ENCODE assay signal across 27 cellular contexts in the genomic region with DNA sequence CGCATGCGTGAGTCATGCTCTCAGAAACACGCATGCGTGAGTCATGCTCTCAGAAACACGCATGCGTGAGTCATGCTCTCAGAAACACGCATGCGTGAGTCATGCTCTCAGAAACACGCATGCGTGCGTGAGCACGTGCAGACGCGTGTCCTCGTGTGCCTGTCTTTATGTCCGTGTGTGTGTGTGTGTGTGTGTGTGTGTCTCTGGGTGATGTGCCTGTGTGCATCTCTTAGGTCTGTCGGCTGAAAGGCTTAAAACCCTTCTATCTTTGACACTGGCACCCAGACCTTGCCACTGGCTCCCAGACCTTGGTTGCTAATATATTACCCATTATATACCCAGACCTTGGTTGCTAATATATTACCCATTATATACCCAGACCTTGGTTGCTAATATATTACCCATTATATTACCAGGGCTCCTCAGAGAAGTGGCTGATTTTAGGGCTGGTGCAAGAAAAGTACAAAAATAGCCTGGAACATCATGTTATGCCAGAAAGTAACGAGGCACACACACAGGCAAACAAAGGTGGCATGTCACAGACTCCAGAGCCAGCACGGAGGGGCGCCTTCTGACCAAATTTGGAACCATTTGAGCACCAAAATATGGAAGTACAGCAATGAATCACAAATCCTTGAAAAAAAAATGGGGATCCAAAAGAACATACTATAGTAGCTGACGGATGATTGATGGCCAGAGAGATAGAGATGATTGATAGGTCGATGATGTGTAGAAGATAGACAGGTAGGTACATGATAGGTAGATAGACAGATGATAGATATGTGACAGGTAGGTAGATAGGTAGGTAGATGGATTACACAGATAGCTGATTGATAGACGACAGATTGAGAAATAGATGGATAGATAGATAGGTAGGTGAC. TPM values are rescaled to one million over a fixed set of nuclear protein-coding genes. Genes with fewer than 3 reads are reported as not detected.
DNase-seq lines count a peak whose midpoint lies in the region; ATAC-seq, FAIRE-seq and TF ChIP-seq lines count a peak whose summit lies in the region.
"Had no signal": no experiment of that assay in that cellular context is flagged by ENCODE, and none has a peak within 500 bp of the region (broad histone marks: within the 10 kb centered on the region; RNA-seq: fewer than 3 reads in every experiment).

No MANE protein-coding gene starts in this region.

- CTCF ChIA-PET in H1 (lab: Charles Lee; ENCODE audit: partially characterized antibody) (interaction anchor here (0.8 to 6.0 kb wide), 27 partner anchors 12 to 134 kb away, joined by 3 to 90 read pairs (median 5); a partner anchor contains a TSS), Caco-2 (lab: Charles Lee) (no interaction called here)

- H3K27me3 ChIP-seq in heart left ventricle = peaks cover 12 to 60% (median 39%) of the 10 kb centered on the region in 9 donors
- peaks cover 6 to 20% of the 10 kb centered on the region in 2 donors for H3K27me3 ChIP-seq in right atrium auricular region
- no peaks in the 10 kb centered on the region; a peak in 2 of 7 replicates for H3K27me3 ChIP-seq in H1 (replicated peaks in 1 of 4; ENCODE audit: control insufficient read depth in 3 of 4, extremely low read depth in 1 of 4, insufficient read depth in 3 of 4, low read length in 3 of 4)
- no peaks in the 10 kb centered on the region for H3K27me3 ChIP-seq in thoracic aorta (replicated peaks; ENCODE audit: insufficient read depth)
- no peaks in the 10 kb centered on the region for H3K27me3 ChIP-seq in Caco-2 (replicated peaks; ENCODE audit: control insufficient read depth, insufficient read depth, low read length)
- H3K27me3 ChIP-seq: ovary had no signal

- no peak overlapping the region for H3K9ac ChIP-seq in H1 (replicated peaks in 1 of 4; ENCODE audit: extremely low read depth in 1 of 4, low read depth in 3 of 4, low read length in 3 of 4)

- no peak overlapping the region for H4K91ac ChIP-seq in H1 (replicated peaks; ENCODE audit: insufficient read length, low read length)

- H3K4me3 ChIP-seq in heart left ventricle = no peak overlapping the region
- H3K4me3 ChIP-seq in right atrium auricular region = no peak overlapping the region
- H3K4me3 ChIP-seq in H1 (ENCODE audit: extremely low read depth in 1 of 4, insufficient read depth in 2 of 4, low read depth in 3 of 4, low read length in 4 of 4) = no peak overlapping the region
- peak overlapping the region; percentile 0 for H3K4me3 ChIP-seq in thoracic aorta
- no peak overlapping the region for H3K4me3 ChIP-seq in Caco-2 (ENCODE audit: low read depth, low read length)
- H3K4me3 ChIP-seq: lung, ovary, skin epidermis, suprapubic skin, vagina had no signal

- FAIRE-seq in RCC 7860 (lab: Jason Lieb, UNC) = no peak
- no peak for FAIRE-seq in H1 (lab: Jason Lieb, UNC)
- FAIRE-seq: A204.1, islet of Langerhans had no signal

- no peak overlapping the region for H3K14ac ChIP-seq in H1 (ENCODE audit: insufficient read length)

- peaks cover 2% of the 10 kb centered on the region; the same call in 1 of the 2 replicates for H3K23me2 ChIP-seq in H1 (ENCODE audit: low read depth, low read length)

- H3K9me3 Mint-ChIP-seq in Caco-2 (ENCODE audit: unreplicated experiment) = no peaks in the 10 kb centered on the region
- H3K9me3 Mint-ChIP-seq: natural killer cell had no signal

- no peaks in the 10 kb centered on the region for H3K4me1 Mint-ChIP-seq in Caco-2 (ENCODE audit: low read depth, unreplicated experiment)
- H3K4me1 Mint-ChIP-seq: activated CD8-positive, alpha-beta memory T cell treated with anti-CD3 and anti-CD28 coated beads, Interleukin-2, amount 10 ng/mL, durations not matched to agents 7 days and 5 days; activated naive CD8-positive, alpha-beta T cell treated with anti-CD3 and anti-CD28 coated beads, Interleukin-2, amount 10 ng/mL, durations not matched to agents 7 days and 5 days had no signal

- H3K4ac ChIP-seq in H1 (replicated peaks; ENCODE audit: insufficient read length, low read depth, low read length) = no peak overlapping the region

- POLR2A ChIA-PET in H1 (lab: Charles Lee; ENCODE audit: partially characterized antibody) (interaction anchor here (0.7 to 0.8 kb wide), 3 partner anchors 10 to 195 kb away, joined by 3 to 5 read pairs (median 4); no protein-coding TSS in a partner anchor), Caco-2 (lab: Charles Lee) (no interaction called here)

- H2AK5ac ChIP-seq in H1 (ENCODE audit: low read depth, low read length) = peak overlapping the region; percentile 97

- H2BK12ac ChIP-seq in H1 (ENCODE audit: low read depth, low read length) = peak overlapping the region; percentile 43; the same call in 1 of the 2 replicates

- H3K79me2 ChIP-seq in H1 (ENCODE audit: control insufficient read depth in 1 of 2, insufficient read depth in 2 of 2, low read length in 2 of 2) = no peaks in the 10 kb centered on the region

- TF ChIP-seq EP300 in H1 (IDR thresholded peaks at IDR 0.05; ENCODE audit: borderline replicate concordance in 1 of 2, low read depth in 2 of 2, low read length in 2 of 2) = no peak

- DNase-seq in heart left ventricle = no peak
- DNase-seq in right atrium auricular region (ENCODE audit: low spot score) = no peak
- peak; percentile 24 for DNase-seq in RCC 7860 (ENCODE audit: low spot score)
- no peak for DNase-seq in H1 (ENCODE audit: low read depth in 1 of 2, low spot score in 2 of 2)
- no peak for DNase-seq in thoracic aorta (ENCODE audit: low spot score)
- no peak for DNase-seq in Caco-2
- DNase-seq in NCI-H1436 (lab: John Stamatoyannopoulos, UW) = no peak
- DNase-seq: activated CD4-positive, alpha-beta T cell treated with anti-CD3 and anti-CD28 coated beads, Interleukin-2, amount 50 U/mL, for 4 hours; activated CD8-positive, alpha-beta memory T cell treated with anti-CD3 and anti-CD28 coated beads, Interleukin-2, amount 10 ng/mL, durations not matched to agents 7 days and 5 days; activated naive CD8-positive, alpha-beta T cell treated with anti-CD3 and anti-CD28 coated beads, Interleukin-2, amount 10 ng/mL, durations not matched to agents 7 days and 5 days; AML-193; CD4-positive, CD25-positive, alpha-beta regulatory T cell; effector memory CD8-positive, alpha-beta T cell; natural killer cell; ovary; RPMI8226; stimulated activated naive CD4-positive, alpha-beta T cell had no signal

- no peak for TF ChIP-seq POLR2A in heart left ventricle (IDR thresholded peaks at IDR 0.05)
- no peak for TF ChIP-seq POLR2A in H1 (IDR thresholded peaks at IDR 0.05; ENCODE audit: control extremely low read depth in 1 of 2, low read depth in 2 of 2, low read length in 2 of 2)
- TF ChIP-seq POLR2A in GM18505 (IDR thresholded peaks at IDR 0.05; ENCODE audit: borderline replicate concordance, extremely low read depth, insufficient read depth, insufficient read length) = no peak

- TF ChIP-seq RAD21 in H1 (IDR thresholded peaks at IDR 0.05 in 1 of 2, conservative IDR thresholded peaks at IDR 0.05 in 1 of 2; ENCODE audit: low read depth in 2 of 2, low read length in 2 of 2) = no peak

- intact Hi-C loops in heart left ventricle (cut with DNase I) = loop anchor here in 3 of 10 donors (5.0 to 10.0 kb wide), 3 partner anchors 128 to 135 kb away; no protein-coding TSS in a partner anchor
- intact Hi-C loops in Caco-2 (cut with micrococcal nuclease; ENCODE audit: unreplicated experiment) = no loop called here

- no peak overlapping the region for H2BK5ac ChIP-seq in H1 (ENCODE audit: low read depth, low read length)

- no peak overlapping the region for H3K18ac ChIP-seq in H1 (ENCODE audit: extremely low read depth, low read length)

- H3K79me1 ChIP-seq in H1 (ENCODE audit: low read depth, low read length) = no peaks in the 10 kb centered on the region

- no peak overlapping the region; the same call in 1 of the 2 replicates for H2BK20ac ChIP-seq in H1 (ENCODE audit: low read length)

- H3K27ac ChIP-seq in heart left ventricle (no peak overlapping the region), right atrium auricular region (no peak overlapping the region), H1 (ENCODE audit: low read depth, low read length) (no peak overlapping the region), thoracic aorta (peak overlapping the region; percentile 75 to 79)
- H3K27ac ChIP-seq: ovary, skin epidermis, suprapubic skin, vagina had no signal

- no TSS peak for BruUV-seq in Caco-2 (replicated peaks; lab: Mats Ljungman, UMichigan)

- H3K4me2 ChIP-seq in H1 (ENCODE audit: insufficient read depth in 1 of 2, low read depth in 2 of 2, low read length in 2 of 2) = no peak overlapping the region; a peak in 1 of 4 replicates

- no peaks in the 10 kb centered on the region for H4K20me1 ChIP-seq in H1 (replicated peaks in 1 of 2; ENCODE audit: control insufficient read depth in 1 of 2, insufficient read depth in 2 of 2, low read length in 2 of 2)

- H3K4me3 Mint-ChIP-seq in Caco-2 (ENCODE audit: unreplicated experiment) = no peak overlapping the region
- H3K4me3 Mint-ChIP-seq: activated CD8-positive, alpha-beta memory T cell treated with anti-CD3 and anti-CD28 coated beads, Interleukin-2, amount 10 ng/mL, durations not matched to agents 7 days and 5 days; activated naive CD8-positive, alpha-beta T cell treated with anti-CD3 and anti-CD28 coated beads, Interleukin-2, amount 10 ng/mL, durations not matched to agents 7 days and 5 days; CD4-positive, CD25-positive, alpha-beta regulatory T cell; effector memory CD8-positive, alpha-beta T cell; natural killer cell had no signal

- H3K9me3 ChIP-seq in heart left ventricle (peaks cover 0 to 11% (median 0%) of the 10 kb centered on the region in 12 donors), right atrium auricular region (peaks cover 0 to 14% of the 10 kb centered on the region in 2 donors), H1 (ENCODE audit: insufficient read depth in 2 of 2, low read depth in 1 of 2, low read length in 1 of 2) (peaks cover 4 to 8% of the 10 kb centered on the region in 2 experiments; a peak in 3 of 4 replicates), thoracic aorta (no peaks in the 10 kb centered on the region), Caco-2 (peaks cover 10% of the 10 kb centered on the region; the same call in 1 of the 2 replicates)
- H3K9me3 ChIP-seq: vagina had no signal

- H4K5ac ChIP-seq in H1 (ENCODE audit: insufficient read length, low read depth, low read length) = no peak overlapping the region

- H3K27ac Mint-ChIP-seq in Caco-2 (ENCODE audit: unreplicated experiment) = no peak overlapping the region
- H3K27ac Mint-ChIP-seq: activated CD8-positive, alpha-beta memory T cell treated with anti-CD3 and anti-CD28 coated beads, Interleukin-2, amount 10 ng/mL, durations not matched to agents 7 days and 5 days; activated naive CD8-positive, alpha-beta T cell treated with anti-CD3 and anti-CD28 coated beads, Interleukin-2, amount 10 ng/mL, durations not matched to agents 7 days and 5 days; CD4-positive, CD25-positive, alpha-beta regulatory T cell; effector memory CD8-positive, alpha-beta T cell; H9; natural killer cell had no signal

- H3K36me3 Mint-ChIP-seq in Caco-2 (ENCODE audit: insufficient read depth, unreplicated experiment) = no peaks in the 10 kb centered on the region
- H3K36me3 Mint-ChIP-seq: activated naive CD8-positive, alpha-beta T cell treated with anti-CD3 and anti-CD28 coated beads, Interleukin-2, amount 10 ng/mL, durations not matched to agents 7 days and 5 days; CD4-positive, CD25-positive, alpha-beta regulatory T cell; natural killer cell had no signal

- H3K4me1 ChIP-seq in heart left ventricle = peaks cover 0 to 4% (median 0%) of the 10 kb centered on the region in 12 donors
- H3K4me1 ChIP-seq in right atrium auricular region = peaks cover 0 to 3% of the 10 kb centered on the region in 2 donors
- peaks cover 0 to 20% (median 5%) of the 10 kb centered on the region in 4 experiments; a peak in 5 of 7 replicates for H3K4me1 ChIP-seq in H1 (replicated peaks in 1 of 4; ENCODE audit: control insufficient read depth in 3 of 4, insufficient read depth in 4 of 4, low read length in 3 of 4)
- peaks cover 22 to 50% of the 10 kb centered on the region in 2 donors for H3K4me1 ChIP-seq in thoracic aorta (ENCODE audit: control insufficient read depth in 1 of 2, low read depth in 2 of 2)
- H3K4me1 ChIP-seq in Caco-2 = no peaks in the 10 kb centered on the region

- H3K56ac ChIP-seq in H1 (replicated peaks; ENCODE audit: insufficient read length, low read depth, low read length) = no peak overlapping the region

- peaks cover 25% of the 10 kb centered on the region for H3K27me3 Mint-ChIP-seq in Caco-2 (ENCODE audit: insufficient read depth, unreplicated experiment)

- peak overlapping the region; percentile 66 for H2BK15ac ChIP-seq in H1 (ENCODE audit: low read length)

- TF ChIP-seq CTCF in heart left ventricle (IDR thresholded peaks at IDR 0.05) (no peak), right atrium auricular region (IDR thresholded peaks at IDR 0.05) (no peak), H1 (IDR thresholded peaks at IDR 0.05; ENCODE audit: control extremely low read depth in 1 of 3, insufficient read depth in 1 of 3, low read depth in 1 of 3, low read length in 3 of 3) (no peak), thoracic aorta (IDR thresholded peaks at IDR 0.05) (no peak), Caco-2 (IDR thresholded peaks at IDR 0.05; ENCODE audit: insufficient read depth in 1 of 2, low read depth in 1 of 2, low read length in 1 of 2, severe bottlenecking in 1 of 2, unreplicated experiment in 1 of 2) (no peak)

- H4K8ac ChIP-seq in H1 (ENCODE audit: extremely low read depth, insufficient read depth, low read length) = no peak overlapping the region

- no peak overlapping the region for H2BK120ac ChIP-seq in H1 (replicated peaks; ENCODE audit: low read depth, low read length)

- peak in 3 of 4 donors; percentile 44 to 50 (median 45) for ATAC-seq in heart left ventricle
- peak; percentile 76 for ATAC-seq in thoracic aorta (ENCODE audit: insufficient number of reproducible peaks, low FRiP score, low read depth)
- ATAC-seq in GM18505 (IDR thresholded peaks at IDR 0.05; ENCODE audit: unreplicated experiment) = no peak
- ATAC-seq: activated CD4-positive, CD25-positive, alpha-beta regulatory T cell treated with anti-CD3 and anti-CD28 coated beads, Interleukin-2, amount 50 U/mL, for 24 hours; activated CD8-positive, alpha-beta memory T cell treated with anti-CD3 and anti-CD28 coated beads, Interleukin-2, amount 10 ng/mL, durations not matched to agents 7 days and 5 days; effector memory CD8-positive, alpha-beta T cell; natural killer cell had no signal

- 72 to 81% (median 79%) methylated on average over 16 to 21 of the region's 23 CpGs for WGBS in heart left ventricle, 4 donors
- 84% methylated on average over 17 of the region's 23 CpGs; no CpG with 5 or more reads in 1 of the 2 experiments for WGBS in H1 (ENCODE audit: extremely low coverage in 1 of 2, insufficient coverage in 1 of 2, insufficient read length in 1 of 2, insufficient replicate concordance in 2 of 2, low coverage in 1 of 2, low lambda C conversion rate in 2 of 2, missing lambda C conversion rate in 1 of 2), 2 experiments

- no peak overlapping the region for H3K23ac ChIP-seq in H1 (ENCODE audit: insufficient read length)

- no peak overlapping the region for H2AFZ ChIP-seq in H1 (ENCODE audit: low read length)

- H3K36me3 ChIP-seq in heart left ventricle = no peaks in the 10 kb centered on the region
- H3K36me3 ChIP-seq in right atrium auricular region = no peaks in the 10 kb centered on the region
- no peaks in the 10 kb centered on the region for H3K36me3 ChIP-seq in H1 (ENCODE audit: control insufficient read depth in 2 of 4, insufficient read depth in 4 of 4, low read length in 3 of 4)
- H3K36me3 ChIP-seq in thoracic aorta = no peaks in the 10 kb centered on the region
- no peaks in the 10 kb centered on the region for H3K36me3 ChIP-seq in Caco-2 (ENCODE audit: control insufficient read depth, insufficient read depth, low read length)
- H3K36me3 ChIP-seq: ovary, suprapubic skin, vagina had no signal

RNA-seq across cellular contexts. Expression of a gene that starts 19.2 kb away (rescaled TPM):
- total RNA-seq in heart left ventricle (1 to 10 TPM; 3.4 to 7.7 (median 5.6) TPM), right atrium auricular region (1 to 10 TPM; 2.6 to 3.1 TPM), thoracic aorta (100 to 1,000 TPM; 105 to 232 TPM), Caco-2 (2022) (8.4 and 11.7 TPM in 2 replicates)
- polyA plus RNA-seq in heart left ventricle (1 to 10 TPM; 3.9 to 4.2 TPM), H1 (2011; rRNA removed) (14.6 and 27.3 TPM in 2 replicates)
- 13.8 and 14.8 TPM in 2 replicates for total RNA-seq in H1 (2021; fragmentation: NEBNext Ultra II Directional; extraction: Animal tissue kit (Norgen Biotek cat#: 25700))
- polyA plus RNA-seq in H1 (2011; cell fraction: cytosol; rRNA removed) = 15.1 TPM
- 35.4 TPM for polyA plus RNA-seq in H1 (2011; cell fraction: nucleus; rRNA removed)
- polyA plus RNA-seq in H1 (2012, experiment 1 of 2) = 4.8 to 12.3 TPM (median 11.4 TPM) in 4 replicates
- polyA plus RNA-seq in H1 (2012, experiment 2 of 2) = 5.9 TPM
- 9.6 TPM for polyA plus RNA-seq in H1 (2013, experiment 1 of 2)
- polyA plus RNA-seq in H1 (2013, experiment 2 of 2) = 8.5 TPM
- 10.0 and 12.3 TPM in 2 replicates for polyA minus RNA-seq in H1 (2011; rRNA and poly(A)+ RNA removed)
- 11.6 TPM for polyA minus RNA-seq in H1 (2011; cell fraction: cytosol; rRNA and poly(A)+ RNA removed)
- polyA minus RNA-seq in H1 (2011; cell fraction: nucleus; rRNA and poly(A)+ RNA removed) = 16.3 TPM
- total RNA-seq: activated CD8-positive, alpha-beta memory T cell treated with anti-CD3 and anti-CD28 coated beads, Interleukin-2, amount 10 ng/mL, durations not matched to agents 7 days and 5 days; activated naive CD8-positive, alpha-beta T cell treated with anti-CD3 and anti-CD28 coated beads, Interleukin-2, amount 10 ng/mL, durations not matched to agents 7 days and 5 days; CD4-positive, CD25-positive, alpha-beta regulatory T cell; natural killer cell; T-helper 2 cell treated with Interferon-gamma antibody and Interleukin-4, amounts not matched to agents 100 ng/mL and 5 ng/mL, for 36 hours had no signal
- polyA plus RNA-seq: CD4-positive, CD25-positive, alpha-beta regulatory T cell had no signal

Comparison
In these comparisons a context has a peak if more than half of its experiments do, and no peak if none do; other contexts are left out.
1. H3K27ac ChIP-seq: peak in thoracic aorta (2 of 2); none in heart left ventricle (0 of 12), right atrium auricular region (0 of 2) and H1 (single experiment).